In genomic region chr5:133977858-133978257, GRCh38 we compare ENCODE assay signal across 2 cellular contexts.
A peak's percentile ranks its signal among the peaks of the same experiment; 100 is the strongest.
TF ChIP-seq lines count a peak whose summit lies in the region.

No MANE protein-coding gene starts in this region.

TF ChIP-seq in SK-N-SH, 30 proteins besides CTCF, POLR2A, EP300 and RAD21:
- TF ChIP-seq, protein P1, sequence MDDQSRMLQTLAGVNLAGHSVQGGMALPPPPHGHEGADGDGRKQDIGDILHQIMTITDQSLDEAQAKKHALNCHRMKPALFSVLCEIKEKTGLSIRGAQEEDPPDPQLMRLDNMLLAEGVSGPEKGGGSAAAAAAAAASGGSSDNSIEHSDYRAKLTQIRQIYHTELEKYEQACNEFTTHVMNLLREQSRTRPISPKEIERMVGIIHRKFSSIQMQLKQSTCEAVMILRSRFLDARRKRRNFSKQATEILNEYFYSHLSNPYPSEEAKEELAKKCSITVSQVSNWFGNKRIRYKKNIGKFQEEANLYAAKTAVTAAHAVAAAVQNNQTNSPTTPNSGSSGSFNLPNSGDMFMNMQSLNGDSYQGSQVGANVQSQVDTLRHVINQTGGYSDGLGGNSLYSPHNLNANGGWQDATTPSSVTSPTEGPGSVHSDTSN (IDR thresholded peaks at IDR 0.05): 0 out of 2 replicates have a peak, but pooled peaks have one; percentile 5
- TF ChIP-seq RFX5 (IDR thresholded peaks at IDR 0.05; ENCODE audit: low read length): no peak
- peak; percentile 58; the same call in 1 of the 2 replicates for TF ChIP-seq FOSL2 (IDR thresholded peaks at IDR 0.05; ENCODE audit: borderline replicate concordance, low read depth)
- no peak for TF ChIP-seq GATA2 (CRISPR knock-in tag; IDR thresholded peaks at IDR 0.05)
- no peak for TF ChIP-seq SIN3A (IDR thresholded peaks at IDR 0.05; ENCODE audit: borderline replicate concordance, low read depth, low read length)
- TF ChIP-seq JUND (IDR thresholded peaks at IDR 0.05): 0 out of 2 replicates have a peak, but pooled peaks have one; percentile 28

TF ChIP-seq in endothelial cell of umbilical vein, 7 proteins besides CTCF, POLR2A, EP300 and RAD21:
- TF ChIP-seq JUN (IDR thresholded peaks at IDR 0.05; ENCODE audit: borderline replicate concordance, insufficient read depth, insufficient read length, low read depth) (no peak), MAX (IDR thresholded peaks at IDR 0.05; ENCODE audit: insufficient read depth, insufficient read length) (no peak), EZH2 (IDR thresholded peaks at IDR 0.05; ENCODE audit: borderline replicate concordance, low read depth, low read length, severe bottlenecking) (no peak), POLR2AphosphoS5 (IDR thresholded peaks at IDR 0.05; ENCODE audit: insufficient read depth, low read depth, low read length) (no peak), FOS (IDR thresholded peaks at IDR 0.05; ENCODE audit: borderline replicate concordance, insufficient read depth, low read length) (peak; percentile 27), GATA2 (IDR thresholded peaks at IDR 0.05; ENCODE audit: insufficient read depth, insufficient read length, low read depth, low read length) (no peak), MYC (IDR thresholded peaks at IDR 0.05; ENCODE audit: low read depth, low read length) (no peak)
